3 cellular contexts compared by ENCODE assay signal in the genomic region with DNA sequence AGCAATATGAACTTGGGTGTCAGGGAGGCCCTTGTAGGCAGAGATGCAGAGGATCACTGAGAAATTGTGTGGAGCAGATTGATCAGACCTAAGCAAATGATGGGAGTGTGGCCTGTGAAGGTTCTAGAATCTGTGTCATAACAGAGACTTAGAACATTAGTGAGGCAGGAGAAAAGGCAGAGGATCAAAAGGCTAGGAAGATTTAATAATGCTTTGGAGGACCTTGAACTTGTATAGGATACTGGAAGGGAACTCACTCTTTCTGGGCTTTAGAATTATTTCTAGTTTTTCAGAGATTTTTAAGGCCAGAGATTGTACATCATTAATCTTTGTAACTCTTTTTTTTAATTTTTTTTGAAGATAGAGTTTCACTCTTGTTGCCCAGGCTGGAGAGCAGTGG.
TF ChIP-seq lines count a peak whose summit lies in the region.

Gene TSBP1, minus strand, starts transcription at position 101 of the 400 bp plus-strand sequence. CDS start 197 bp downstream, outside the sequence.

TF ChIP-seq in SK-N-SH, 30 proteins besides CTCF, POLR2A, EP300 and RAD21:
- TF ChIP-seq, protein P1, sequence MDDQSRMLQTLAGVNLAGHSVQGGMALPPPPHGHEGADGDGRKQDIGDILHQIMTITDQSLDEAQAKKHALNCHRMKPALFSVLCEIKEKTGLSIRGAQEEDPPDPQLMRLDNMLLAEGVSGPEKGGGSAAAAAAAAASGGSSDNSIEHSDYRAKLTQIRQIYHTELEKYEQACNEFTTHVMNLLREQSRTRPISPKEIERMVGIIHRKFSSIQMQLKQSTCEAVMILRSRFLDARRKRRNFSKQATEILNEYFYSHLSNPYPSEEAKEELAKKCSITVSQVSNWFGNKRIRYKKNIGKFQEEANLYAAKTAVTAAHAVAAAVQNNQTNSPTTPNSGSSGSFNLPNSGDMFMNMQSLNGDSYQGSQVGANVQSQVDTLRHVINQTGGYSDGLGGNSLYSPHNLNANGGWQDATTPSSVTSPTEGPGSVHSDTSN (IDR thresholded peaks at IDR 0.05), result no peak
- TF ChIP-seq SMC3 (IDR thresholded peaks at IDR 0.05; ENCODE audit: low read depth, low read length), result no peak
- no peak for TF ChIP-seq FOXM1 (IDR thresholded peaks at IDR 0.05; ENCODE audit: low read depth)
- TF ChIP-seq MXI1 (IDR thresholded peaks at IDR 0.05; ENCODE audit: low read depth, low read length), result no peak
- TF ChIP-seq TEAD4 (IDR thresholded peaks at IDR 0.05; ENCODE audit: borderline replicate concordance, insufficient read depth), result no peak
- TF ChIP-seq, protein P2, sequence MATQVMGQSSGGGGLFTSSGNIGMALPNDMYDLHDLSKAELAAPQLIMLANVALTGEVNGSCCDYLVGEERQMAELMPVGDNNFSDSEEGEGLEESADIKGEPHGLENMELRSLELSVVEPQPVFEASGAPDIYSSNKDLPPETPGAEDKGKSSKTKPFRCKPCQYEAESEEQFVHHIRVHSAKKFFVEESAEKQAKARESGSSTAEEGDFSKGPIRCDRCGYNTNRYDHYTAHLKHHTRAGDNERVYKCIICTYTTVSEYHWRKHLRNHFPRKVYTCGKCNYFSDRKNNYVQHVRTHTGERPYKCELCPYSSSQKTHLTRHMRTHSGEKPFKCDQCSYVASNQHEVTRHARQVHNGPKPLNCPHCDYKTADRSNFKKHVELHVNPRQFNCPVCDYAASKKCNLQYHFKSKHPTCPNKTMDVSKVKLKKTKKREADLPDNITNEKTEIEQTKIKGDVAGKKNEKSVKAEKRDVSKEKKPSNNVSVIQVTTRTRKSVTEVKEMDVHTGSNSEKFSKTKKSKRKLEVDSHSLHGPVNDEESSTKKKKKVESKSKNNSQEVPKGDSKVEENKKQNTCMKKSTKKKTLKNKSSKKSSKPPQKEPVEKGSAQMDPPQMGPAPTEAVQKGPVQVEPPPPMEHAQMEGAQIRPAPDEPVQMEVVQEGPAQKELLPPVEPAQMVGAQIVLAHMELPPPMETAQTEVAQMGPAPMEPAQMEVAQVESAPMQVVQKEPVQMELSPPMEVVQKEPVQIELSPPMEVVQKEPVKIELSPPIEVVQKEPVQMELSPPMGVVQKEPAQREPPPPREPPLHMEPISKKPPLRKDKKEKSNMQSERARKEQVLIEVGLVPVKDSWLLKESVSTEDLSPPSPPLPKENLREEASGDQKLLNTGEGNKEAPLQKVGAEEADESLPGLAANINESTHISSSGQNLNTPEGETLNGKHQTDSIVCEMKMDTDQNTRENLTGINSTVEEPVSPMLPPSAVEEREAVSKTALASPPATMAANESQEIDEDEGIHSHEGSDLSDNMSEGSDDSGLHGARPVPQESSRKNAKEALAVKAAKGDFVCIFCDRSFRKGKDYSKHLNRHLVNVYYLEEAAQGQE (IDR thresholded peaks at IDR 0.05; ENCODE audit: low read depth, low read length), result no peak
- no peak for TF ChIP-seq SIN3A (IDR thresholded peaks at IDR 0.05; ENCODE audit: borderline replicate concordance, low read depth, low read length)
- TF ChIP-seq TCF12 (IDR thresholded peaks at IDR 0.05), result no peak
- no peak for TF ChIP-seq POLR2AphosphoS5 (IDR thresholded peaks at IDR 0.05; ENCODE audit: low read depth, low read length)
- TF ChIP-seq USF1 (IDR thresholded peaks at IDR 0.05; ENCODE audit: borderline replicate concordance, low read depth), result no peak

TF ChIP-seq in SK-N-SH treated with all-trans-retinoic acid at 6 μM for 48 hours, 23 proteins besides CTCF, POLR2A, EP300 and RAD21:
- TF ChIP-seq TOX (CRISPR knock-in tag; IDR thresholded peaks at IDR 0.05; ENCODE audit: borderline replicate concordance) (no peak), SNAI2 (CRISPR knock-in tag; IDR thresholded peaks at IDR 0.05) (no peak), PATZ1 (CRISPR knock-in tag; IDR thresholded peaks at IDR 0.05; ENCODE audit: borderline replicate concordance) (no peak), ZC3H10 (CRISPR knock-in tag; IDR thresholded peaks at IDR 0.05) (no peak), ISL1 (CRISPR knock-in tag; IDR thresholded peaks at IDR 0.05) (no peak), ARNTL (CRISPR knock-in tag; IDR thresholded peaks at IDR 0.05; ENCODE audit: borderline replicate concordance, low read depth) (no peak), CREB5 (CRISPR knock-in tag; IDR thresholded peaks at IDR 0.05; ENCODE audit: low read depth) (no peak), GLIS3 (CRISPR knock-in tag; IDR thresholded peaks at IDR 0.05) (no peak), PPARA (CRISPR knock-in tag; IDR thresholded peaks at IDR 0.05; ENCODE audit: borderline replicate concordance) (no peak), ESRRG (CRISPR knock-in tag; IDR thresholded peaks at IDR 0.05) (no peak), OSR1 (CRISPR knock-in tag; IDR thresholded peaks at IDR 0.05) (no peak), ZNF70 (CRISPR knock-in tag; IDR thresholded peaks at IDR 0.05) (no peak), ZFP3 (CRISPR knock-in tag; IDR thresholded peaks at IDR 0.05) (no peak), BACH2 (CRISPR knock-in tag; IDR thresholded peaks at IDR 0.05; ENCODE audit: borderline replicate concordance) (no peak), TCF4 (CRISPR knock-in tag; IDR thresholded peaks at IDR 0.05; ENCODE audit: borderline replicate concordance) (no peak)
- TF ChIP-seq, protein P3, sequence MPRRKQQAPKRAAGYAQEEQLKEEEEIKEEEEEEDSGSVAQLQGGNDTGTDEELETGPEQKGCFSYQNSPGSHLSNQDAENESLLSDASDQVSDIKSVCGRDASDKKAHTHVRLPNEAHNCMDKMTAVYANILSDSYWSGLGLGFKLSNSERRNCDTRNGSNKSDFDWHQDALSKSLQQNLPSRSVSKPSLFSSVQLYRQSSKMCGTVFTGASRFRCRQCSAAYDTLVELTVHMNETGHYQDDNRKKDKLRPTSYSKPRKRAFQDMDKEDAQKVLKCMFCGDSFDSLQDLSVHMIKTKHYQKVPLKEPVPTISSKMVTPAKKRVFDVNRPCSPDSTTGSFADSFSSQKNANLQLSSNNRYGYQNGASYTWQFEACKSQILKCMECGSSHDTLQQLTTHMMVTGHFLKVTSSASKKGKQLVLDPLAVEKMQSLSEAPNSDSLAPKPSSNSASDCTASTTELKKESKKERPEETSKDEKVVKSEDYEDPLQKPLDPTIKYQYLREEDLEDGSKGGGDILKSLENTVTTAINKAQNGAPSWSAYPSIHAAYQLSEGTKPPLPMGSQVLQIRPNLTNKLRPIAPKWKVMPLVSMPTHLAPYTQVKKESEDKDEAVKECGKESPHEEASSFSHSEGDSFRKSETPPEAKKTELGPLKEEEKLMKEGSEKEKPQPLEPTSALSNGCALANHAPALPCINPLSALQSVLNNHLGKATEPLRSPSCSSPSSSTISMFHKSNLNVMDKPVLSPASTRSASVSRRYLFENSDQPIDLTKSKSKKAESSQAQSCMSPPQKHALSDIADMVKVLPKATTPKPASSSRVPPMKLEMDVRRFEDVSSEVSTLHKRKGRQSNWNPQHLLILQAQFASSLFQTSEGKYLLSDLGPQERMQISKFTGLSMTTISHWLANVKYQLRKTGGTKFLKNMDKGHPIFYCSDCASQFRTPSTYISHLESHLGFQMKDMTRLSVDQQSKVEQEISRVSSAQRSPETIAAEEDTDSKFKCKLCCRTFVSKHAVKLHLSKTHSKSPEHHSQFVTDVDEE (CRISPR knock-in tag; IDR thresholded peaks at IDR 0.05), result no peak
TF ChIP-seq in SK-N-SH treated with all-trans-retinoic acid at 6 μM for 48 hours: peak in this region for 0.

TF ChIP-seq in HCT116, 20 proteins besides CTCF, POLR2A, EP300 and RAD21 (continued from another document):
- TF ChIP-seq, protein P4, sequence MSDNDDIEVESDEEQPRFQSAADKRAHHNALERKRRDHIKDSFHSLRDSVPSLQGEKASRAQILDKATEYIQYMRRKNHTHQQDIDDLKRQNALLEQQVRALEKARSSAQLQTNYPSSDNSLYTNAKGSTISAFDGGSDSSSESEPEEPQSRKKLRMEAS (IDR thresholded peaks at IDR 0.05), result no peak
- TF ChIP-seq EGR1 (IDR thresholded peaks at IDR 0.05; ENCODE audit: low read depth) (no peak), SIN3A (IDR thresholded peaks at IDR 0.05; ENCODE audit: low read depth) (no peak), ZFX (IDR thresholded peaks at IDR 0.05) (no peak), JUND (IDR thresholded peaks at IDR 0.05) (no peak), POLR2AphosphoS5 (IDR thresholded peaks at IDR 0.05; ENCODE audit: low read depth, low read length) (no peak), ZNF274 (IDR thresholded peaks at IDR 0.05; ENCODE audit: low read depth, low read length) (no peak), YY1 (IDR thresholded peaks at IDR 0.05; ENCODE audit: extremely low read depth, insufficient replicate concordance, low read depth, low read length) (no peak), SRF (IDR thresholded peaks at IDR 0.05; ENCODE audit: low read depth) (no peak), SP1 (IDR thresholded peaks at IDR 0.05; ENCODE audit: low read depth) (no peak), TCF7L2 (IDR thresholded peaks at IDR 0.05; ENCODE audit: borderline replicate concordance, extremely low read depth, insufficient read depth, insufficient read length) (no peak), ZBTB33 (IDR thresholded peaks at IDR 0.05; ENCODE audit: extremely low read depth, insufficient replicate concordance, low read length) (no peak), EZH2 (IDR thresholded peaks at IDR 0.05) (no peak), EZH2phosphoT487 (IDR thresholded peaks at IDR 0.05; ENCODE audit: borderline replicate concordance) (no peak), CBX3 (IDR thresholded peaks at IDR 0.05; ENCODE audit: low read depth) (no peak), CEBPB (IDR thresholded peaks at IDR 0.05; ENCODE audit: low read depth) (no peak)
- TF ChIP-seq, protein P2 (IDR thresholded peaks at IDR 0.05; ENCODE audit: low read depth), result no peak
